In the genomic region with DNA sequence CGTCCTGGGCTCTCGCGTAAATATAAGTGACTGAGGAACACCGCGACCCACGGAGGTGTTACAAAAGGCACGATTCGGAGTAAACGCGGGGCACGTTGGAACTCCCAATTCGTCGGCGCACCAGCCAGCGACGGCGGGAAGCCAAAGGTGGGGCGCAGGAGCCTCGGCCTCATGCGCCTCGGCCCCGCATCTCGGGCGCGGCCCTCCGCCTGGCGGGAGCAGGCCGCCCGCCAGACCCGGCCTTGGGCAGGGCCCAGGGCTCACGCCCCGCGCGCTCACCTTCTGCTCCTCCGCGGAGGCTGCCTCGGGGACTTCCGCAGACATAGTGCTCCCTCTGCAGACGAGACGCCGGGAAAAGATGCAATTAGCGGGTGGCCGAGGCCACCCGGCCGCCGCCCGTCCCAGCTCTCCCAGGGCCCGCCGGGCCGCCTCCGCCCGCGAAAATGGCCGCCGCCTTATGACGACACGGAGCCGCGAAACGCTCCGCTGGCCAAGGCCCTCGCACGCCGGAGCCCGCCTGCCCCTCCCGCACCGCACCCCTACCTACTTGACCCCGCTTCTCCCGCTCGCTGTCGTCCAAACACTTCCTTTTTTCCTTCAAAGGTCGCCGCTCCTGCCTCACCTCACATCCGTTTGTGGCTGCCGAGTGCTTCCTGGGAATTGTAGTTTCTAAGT, we compare ENCODE assay signal across 1 cellular context.
TF ChIP-seq lines count a peak whose summit lies in the region.

ARPP19 (minus strand) TSS at position 462 of the 675 bp plus-strand sequence; CDS start at position 324, 138 bp downstream.

TF ChIP-seq in HepG2, 621 proteins besides CTCF, POLR2A, EP300 and RAD21 (continued from another document and continues in another):
- TF ChIP-seq MED8 (CRISPR knock-in tag; IDR thresholded peaks at IDR 0.05; ENCODE audit: insufficient replicate concordance) (no peak), HCFC1 (IDR thresholded peaks at IDR 0.05; ENCODE audit: low read depth, low read length) (peak; percentile 92), ASH2L (IDR thresholded peaks at IDR 0.05; ENCODE audit: insufficient read length, low read depth, low read length) (peak; percentile 95), KLF6 (CRISPR knock-in tag; IDR thresholded peaks at IDR 0.05) (peak; percentile 96), ZNF101 (CRISPR knock-in tag; IDR thresholded peaks at IDR 0.05; ENCODE audit: borderline replicate concordance, low read depth) (no peak), TBX3 (IDR thresholded peaks at IDR 0.05; ENCODE audit: borderline replicate concordance) (peak; percentile 46; the same call in 1 of the 2 replicates), ZNF780A (CRISPR knock-in tag; IDR thresholded peaks at IDR 0.05) (no peak; the same call in 1 of the 2 replicates), GFI1 (CRISPR knock-in tag; IDR thresholded peaks at IDR 0.05; ENCODE audit: borderline replicate concordance) (no peak), CAMTA2 (CRISPR knock-in tag; IDR thresholded peaks at IDR 0.05; ENCODE audit: borderline replicate concordance) (no peak), ZNF574 (CRISPR knock-in tag; IDR thresholded peaks at IDR 0.05) (peak; percentile 95), ZBED4 (CRISPR knock-in tag; IDR thresholded peaks at IDR 0.05; ENCODE audit: borderline replicate concordance) (peak; percentile 45; the same call in 1 of the 2 replicates), EZH2 (conservative IDR thresholded peaks at IDR 0.05; ENCODE audit: low read depth, low read length) (no peak), ELF4 (CRISPR knock-in tag; IDR thresholded peaks at IDR 0.05; ENCODE audit: borderline replicate concordance) (peak; percentile 60; the same call in 1 of the 2 replicates), PCBP2 (optimal IDR thresholded peaks at IDR 0.05; ENCODE audit: low read depth, low read length, poor library complexity, severe bottlenecking) (no peak), ELF3 (CRISPR knock-in tag; IDR thresholded peaks at IDR 0.05) (peak; percentile 82), ZNF33B (CRISPR knock-in tag; IDR thresholded peaks at IDR 0.05) (no peak; the same call in 1 of the 2 replicates), ELF1 (CRISPR knock-in tag; IDR thresholded peaks at IDR 0.05) (peak; percentile 83), ZFP41 (CRISPR knock-in tag; IDR thresholded peaks at IDR 0.05; ENCODE audit: borderline replicate concordance) (no peak), RBFOX2 (IDR thresholded peaks at IDR 0.05; ENCODE audit: low read depth, low read length) (peak; percentile 96), SIX4 (CRISPR knock-in tag; IDR thresholded peaks at IDR 0.05) (peak; percentile 55; the same call in 1 of the 2 replicates), ZNF607 (CRISPR knock-in tag; IDR thresholded peaks at IDR 0.05; ENCODE audit: borderline replicate concordance) (peak; percentile 76; the same call in 1 of the 2 replicates), TRAFD1 (CRISPR knock-in tag; IDR thresholded peaks at IDR 0.05; ENCODE audit: borderline replicate concordance) (no peak), FOXK2 (IDR thresholded peaks at IDR 0.05) (no peak), AHR (CRISPR knock-in tag; IDR thresholded peaks at IDR 0.05) (peak; percentile 71; the same call in 1 of the 2 replicates), ZNF770 (CRISPR knock-in tag; IDR thresholded peaks at IDR 0.05) (peak; percentile 49; the same call in 1 of the 2 replicates), ZNF274 (CRISPR knock-in tag; IDR thresholded peaks at IDR 0.05) (peak; percentile 73; the same call in 1 of the 2 replicates), ZBTB43 (CRISPR knock-in tag; conservative IDR thresholded peaks at IDR 0.05) (peak; percentile 92), ZNF598 (CRISPR knock-in tag; IDR thresholded peaks at IDR 0.05; ENCODE audit: borderline replicate concordance) (peak; percentile 23; the same call in 1 of the 2 replicates), CENPT (CRISPR knock-in tag; IDR thresholded peaks at IDR 0.05; ENCODE audit: low read depth) (no peak)
- TF ChIP-seq, protein P1, sequence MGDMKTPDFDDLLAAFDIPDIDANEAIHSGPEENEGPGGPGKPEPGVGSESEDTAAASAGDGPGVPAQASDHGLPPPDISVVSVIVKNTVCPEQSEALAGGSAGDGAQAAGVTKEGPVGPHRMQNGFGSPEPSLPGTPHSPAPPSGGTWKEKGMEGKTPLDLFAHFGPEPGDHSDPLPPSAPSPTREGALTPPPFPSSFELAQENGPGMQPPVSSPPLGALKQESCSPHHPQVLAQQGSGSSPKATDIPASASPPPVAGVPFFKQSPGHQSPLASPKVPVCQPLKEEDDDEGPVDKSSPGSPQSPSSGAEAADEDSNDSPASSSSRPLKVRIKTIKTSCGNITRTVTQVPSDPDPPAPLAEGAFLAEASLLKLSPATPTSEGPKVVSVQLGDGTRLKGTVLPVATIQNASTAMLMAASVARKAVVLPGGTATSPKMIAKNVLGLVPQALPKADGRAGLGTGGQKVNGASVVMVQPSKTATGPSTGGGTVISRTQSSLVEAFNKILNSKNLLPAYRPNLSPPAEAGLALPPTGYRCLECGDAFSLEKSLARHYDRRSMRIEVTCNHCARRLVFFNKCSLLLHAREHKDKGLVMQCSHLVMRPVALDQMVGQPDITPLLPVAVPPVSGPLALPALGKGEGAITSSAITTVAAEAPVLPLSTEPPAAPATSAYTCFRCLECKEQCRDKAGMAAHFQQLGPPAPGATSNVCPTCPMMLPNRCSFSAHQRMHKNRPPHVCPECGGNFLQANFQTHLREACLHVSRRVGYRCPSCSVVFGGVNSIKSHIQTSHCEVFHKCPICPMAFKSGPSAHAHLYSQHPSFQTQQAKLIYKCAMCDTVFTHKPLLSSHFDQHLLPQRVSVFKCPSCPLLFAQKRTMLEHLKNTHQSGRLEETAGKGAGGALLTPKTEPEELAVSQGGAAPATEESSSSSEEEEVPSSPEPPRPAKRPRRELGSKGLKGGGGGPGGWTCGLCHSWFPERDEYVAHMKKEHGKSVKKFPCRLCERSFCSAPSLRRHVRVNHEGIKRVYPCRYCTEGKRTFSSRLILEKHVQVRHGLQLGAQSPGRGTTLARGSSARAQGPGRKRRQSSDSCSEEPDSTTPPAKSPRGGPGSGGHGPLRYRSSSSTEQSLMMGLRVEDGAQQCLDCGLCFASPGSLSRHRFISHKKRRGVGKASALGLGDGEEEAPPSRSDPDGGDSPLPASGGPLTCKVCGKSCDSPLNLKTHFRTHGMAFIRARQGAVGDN (CRISPR knock-in tag; IDR thresholded peaks at IDR 0.05) = peak; percentile 99
- TF ChIP-seq, protein P2, sequence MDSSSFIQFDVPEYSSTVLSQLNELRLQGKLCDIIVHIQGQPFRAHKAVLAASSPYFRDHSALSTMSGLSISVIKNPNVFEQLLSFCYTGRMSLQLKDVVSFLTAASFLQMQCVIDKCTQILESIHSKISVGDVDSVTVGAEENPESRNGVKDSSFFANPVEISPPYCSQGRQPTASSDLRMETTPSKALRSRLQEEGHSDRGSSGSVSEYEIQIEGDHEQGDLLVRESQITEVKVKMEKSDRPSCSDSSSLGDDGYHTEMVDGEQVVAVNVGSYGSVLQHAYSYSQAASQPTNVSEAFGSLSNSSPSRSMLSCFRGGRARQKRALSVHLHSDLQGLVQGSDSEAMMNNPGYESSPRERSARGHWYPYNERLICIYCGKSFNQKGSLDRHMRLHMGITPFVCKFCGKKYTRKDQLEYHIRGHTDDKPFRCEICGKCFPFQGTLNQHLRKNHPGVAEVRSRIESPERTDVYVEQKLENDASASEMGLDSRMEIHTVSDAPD (CRISPR knock-in tag; IDR thresholded peaks at IDR 0.05) = 0 out of 2 replicates have a peak, but pooled peaks have one; percentile 37
- TF ChIP-seq, protein P3, sequence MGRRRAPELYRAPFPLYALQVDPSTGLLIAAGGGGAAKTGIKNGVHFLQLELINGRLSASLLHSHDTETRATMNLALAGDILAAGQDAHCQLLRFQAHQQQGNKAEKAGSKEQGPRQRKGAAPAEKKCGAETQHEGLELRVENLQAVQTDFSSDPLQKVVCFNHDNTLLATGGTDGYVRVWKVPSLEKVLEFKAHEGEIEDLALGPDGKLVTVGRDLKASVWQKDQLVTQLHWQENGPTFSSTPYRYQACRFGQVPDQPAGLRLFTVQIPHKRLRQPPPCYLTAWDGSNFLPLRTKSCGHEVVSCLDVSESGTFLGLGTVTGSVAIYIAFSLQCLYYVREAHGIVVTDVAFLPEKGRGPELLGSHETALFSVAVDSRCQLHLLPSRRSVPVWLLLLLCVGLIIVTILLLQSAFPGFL (CRISPR knock-in tag; IDR thresholded peaks at IDR 0.05) = no peak
